ENCODE assay signal across 15 cellular contexts in genomic region chr6:6878921-6879585, GRCh38.
DNase-seq lines count a peak whose midpoint lies in the region; ATAC-seq, FAIRE-seq and TF ChIP-seq lines count a peak whose summit lies in the region.
"Had no signal": no experiment of that assay in that cellular context is flagged by ENCODE, and none has a peak within 500 bp of the region (broad histone marks: within the 10 kb centered on the region; RNA-seq: fewer than 3 reads in every experiment).

No MANE protein-coding gene starts in this region.

- H3K27ac ChIP-seq in naive thymus-derived CD4-positive, alpha-beta T cell (ENCODE audit: low read depth, low read length): no peak overlapping the region

- H3K36me3 Mint-ChIP-seq in MCF 10A (ENCODE audit: insufficient read depth, unreplicated experiment): no peaks in the 10 kb centered on the region
- H3K36me3 Mint-ChIP-seq in naive thymus-derived CD4-positive, alpha-beta T cell: no peaks in the 10 kb centered on the region
- H3K36me3 Mint-ChIP-seq: activated naive CD4-positive, alpha-beta T cell treated with anti-CD3 and anti-CD28 coated beads, Interleukin-2, amount 50 U/mL, for 24 hours; CD8-positive, alpha-beta T cell had no signal

- CTCF ChIA-PET in MCF 10A (lab: Yijun Ruan, JAX): no interaction called here
- CTCF ChIA-PET in naive thymus-derived CD4-positive, alpha-beta T cell (lab: Charles Lee): no interaction called here

- no peaks in the 10 kb centered on the region for H3K4me1 ChIP-seq in naive thymus-derived CD4-positive, alpha-beta T cell (ENCODE audit: control insufficient read depth in 2 of 2, insufficient read depth in 2 of 2, low read length in 2 of 2)
- H3K4me1 ChIP-seq: tibial nerve had no signal

- intact Hi-C loops in MCF 10A (cut with micrococcal nuclease): no loop called here
- intact Hi-C loops in naive thymus-derived CD4-positive, alpha-beta T cell (cut with micrococcal nuclease): no loop called here

- H3K4me3 ChIP-seq in naive thymus-derived CD4-positive, alpha-beta T cell (ENCODE audit: low read length): no peak overlapping the region
- H3K4me3 ChIP-seq: heart left ventricle, tibial nerve had no signal

- no peaks in the 10 kb centered on the region for H3K9me3 ChIP-seq in naive thymus-derived CD4-positive, alpha-beta T cell (ENCODE audit: control insufficient read depth in 2 of 3, low read length in 3 of 3)
- H3K9me3 ChIP-seq: heart left ventricle, tibial nerve had no signal

- FAIRE-seq in H54 (lab: Jason Lieb, UNC): no peak

- H3K36me3 ChIP-seq in naive thymus-derived CD4-positive, alpha-beta T cell (ENCODE audit: control insufficient read depth in 2 of 3, insufficient read depth in 3 of 3, low read length in 3 of 3): no peaks in the 10 kb centered on the region
- H3K36me3 ChIP-seq: heart left ventricle, tibial nerve had no signal

- peak overlapping the region; percentile 68 for H3K27ac Mint-ChIP-seq in MCF 10A (ENCODE audit: low read depth, unreplicated experiment)
- H3K27ac Mint-ChIP-seq in naive thymus-derived CD4-positive, alpha-beta T cell: no peak overlapping the region
- H3K27ac Mint-ChIP-seq: activated CD8-positive, alpha-beta T cell treated with anti-CD3 and anti-CD28 coated beads for 36 hours; activated naive CD4-positive, alpha-beta T cell treated with anti-CD3 and anti-CD28 coated beads, Interleukin-2, amount 50 U/mL, for 24 hours; CD8-positive, alpha-beta T cell had no signal

- POLR2A ChIA-PET in MCF 10A (lab: Yijun Ruan, JAX): interaction anchor here (0.7 to 1.0 kb wide), 2 partner anchors 9 to 95 kb away, joined by 3 read pairs; no protein-coding TSS in a partner anchor
- POLR2A ChIA-PET in naive thymus-derived CD4-positive, alpha-beta T cell (lab: Charles Lee): no interaction called here

- DNase-seq in MCF 10A (ENCODE audit: unreplicated experiment): peak; percentile 75
- no peak for DNase-seq in naive thymus-derived CD4-positive, alpha-beta T cell
- no peak for DNase-seq in NCI-H2171 (lab: John Stamatoyannopoulos, UW)
- no peak for DNase-seq in effector CD4-positive, alpha-beta T cell
- DNase-seq in NCI-H2171 treated with DMSO at 0.1 percent for 48 hours (lab: John Stamatoyannopoulos, UW): no peak
- DNase-seq in H54 (ENCODE audit: insufficient read length, low spot score): no peak
- DNase-seq: activated CD8-positive, alpha-beta T cell treated with anti-CD3 and anti-CD28 coated beads for 36 hours; CD8-positive, alpha-beta T cell; heart left ventricle; NCI-H187 treated with DMSO at 0.1 percent for 48 hours; T-helper 9 cell had no signal

- no TSS peak for BruUV-seq in MCF 10A (replicated peaks; lab: Mats Ljungman, UMichigan)

- TF ChIP-seq POLR2A in H54 (IDR thresholded peaks at IDR 0.05; ENCODE audit: low read depth, low read length): no peak

- no peaks in the 10 kb centered on the region for H3K27me3 ChIP-seq in naive thymus-derived CD4-positive, alpha-beta T cell (ENCODE audit: control insufficient read depth in 2 of 2, insufficient read depth in 2 of 2, low read length in 2 of 2)
- H3K27me3 ChIP-seq: heart left ventricle, tibial nerve had no signal

- no peaks in the 10 kb centered on the region for H3K27me3 Mint-ChIP-seq in MCF 10A (ENCODE audit: insufficient read depth, unreplicated experiment)
- H3K27me3 Mint-ChIP-seq in naive thymus-derived CD4-positive, alpha-beta T cell: peaks cover 0 to 12% (median 0%) of the 10 kb centered on the region in 5 donors
- H3K27me3 Mint-ChIP-seq: activated naive CD4-positive, alpha-beta T cell treated with anti-CD3 and anti-CD28 coated beads, Interleukin-2, amount 50 U/mL, for 24 hours had no signal

- no peaks in the 10 kb centered on the region for H3K9me3 Mint-ChIP-seq in MCF 10A (ENCODE audit: unreplicated experiment)
- H3K9me3 Mint-ChIP-seq in naive thymus-derived CD4-positive, alpha-beta T cell: peaks cover 0 to 2% (median 0%) of the 10 kb centered on the region in 11 donors
- H3K9me3 Mint-ChIP-seq: activated CD8-positive, alpha-beta T cell treated with anti-CD3 and anti-CD28 coated beads for 36 hours; activated naive CD4-positive, alpha-beta T cell treated with anti-CD3 and anti-CD28 coated beads, Interleukin-2, amount 50 U/mL, for 24 hours; CD8-positive, alpha-beta T cell had no signal

- H3K4me1 Mint-ChIP-seq in MCF 10A (ENCODE audit: insufficient read depth, unreplicated experiment): peaks cover 25% of the 10 kb centered on the region
- H3K4me1 Mint-ChIP-seq in naive thymus-derived CD4-positive, alpha-beta T cell: peaks cover 0 to 10% (median 0%) of the 10 kb centered on the region in 7 donors
- H3K4me1 Mint-ChIP-seq: activated naive CD4-positive, alpha-beta T cell treated with anti-CD3 and anti-CD28 coated beads, Interleukin-2, amount 50 U/mL, for 24 hours had no signal

- no peak for TF ChIP-seq CTCF in MCF 10A (IDR thresholded peaks at IDR 0.05; ENCODE audit: unreplicated experiment)

- ATAC-seq in GM18502 (IDR thresholded peaks at IDR 0.05; ENCODE audit: poor library complexity, unreplicated experiment) (peak; percentile 52), HG02885 (IDR thresholded peaks at IDR 0.05; ENCODE audit: poor library complexity, unreplicated experiment) (peak; percentile 56)
- ATAC-seq in naive thymus-derived CD4-positive, alpha-beta T cell: peak; percentile 41
- ATAC-seq: activated CD8-positive, alpha-beta T cell treated with anti-CD3 and anti-CD28 coated beads for 36 hours; CD8-positive, alpha-beta T cell had no signal

- no peak overlapping the region for H3K4me3 Mint-ChIP-seq in MCF 10A (ENCODE audit: unreplicated experiment)
- H3K4me3 Mint-ChIP-seq in naive thymus-derived CD4-positive, alpha-beta T cell: no peak overlapping the region
- H3K4me3 Mint-ChIP-seq: activated CD8-positive, alpha-beta T cell treated with anti-CD3 and anti-CD28 coated beads for 36 hours; activated naive CD4-positive, alpha-beta T cell treated with anti-CD3 and anti-CD28 coated beads, Interleukin-2, amount 50 U/mL, for 24 hours; CD8-positive, alpha-beta T cell had no signal
